ENCODE assay signal across 1 cellular context in the genomic region with DNA sequence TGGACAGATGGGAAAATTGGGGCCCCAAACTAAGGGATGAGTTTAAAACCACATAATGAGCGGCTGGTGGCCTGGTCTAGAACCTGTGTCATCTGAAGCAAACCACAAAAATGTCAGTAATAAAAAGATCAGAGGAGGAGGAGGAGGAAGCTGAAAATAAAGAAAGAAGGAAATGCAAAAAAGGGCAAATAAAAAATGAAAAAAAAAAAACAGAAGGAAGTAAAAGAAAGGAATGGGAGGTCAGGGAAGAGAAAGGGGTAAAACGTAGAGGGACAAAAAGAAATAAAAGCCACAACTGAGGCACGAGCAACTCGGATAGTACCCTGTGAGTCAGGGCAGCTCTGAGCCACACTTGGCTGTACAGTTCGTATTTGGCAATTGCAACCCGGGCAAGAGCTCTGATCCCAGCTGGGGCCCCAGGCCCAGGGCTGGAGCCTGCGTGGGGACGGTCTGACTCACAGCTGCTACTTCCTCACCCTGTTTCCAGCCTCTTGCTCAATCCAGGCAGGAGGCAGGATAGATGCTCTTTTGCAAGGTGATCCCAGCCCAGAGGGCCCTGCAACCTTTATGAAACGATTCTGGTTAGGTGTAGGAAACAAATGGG.
TF ChIP-seq lines count a peak whose summit lies in the region.

No MANE protein-coding gene starts in this region.

TF ChIP-seq in HepG2, 621 proteins besides CTCF, POLR2A, EP300 and RAD21 (continued from another document and continues in another):
- TF ChIP-seq, protein P1, sequence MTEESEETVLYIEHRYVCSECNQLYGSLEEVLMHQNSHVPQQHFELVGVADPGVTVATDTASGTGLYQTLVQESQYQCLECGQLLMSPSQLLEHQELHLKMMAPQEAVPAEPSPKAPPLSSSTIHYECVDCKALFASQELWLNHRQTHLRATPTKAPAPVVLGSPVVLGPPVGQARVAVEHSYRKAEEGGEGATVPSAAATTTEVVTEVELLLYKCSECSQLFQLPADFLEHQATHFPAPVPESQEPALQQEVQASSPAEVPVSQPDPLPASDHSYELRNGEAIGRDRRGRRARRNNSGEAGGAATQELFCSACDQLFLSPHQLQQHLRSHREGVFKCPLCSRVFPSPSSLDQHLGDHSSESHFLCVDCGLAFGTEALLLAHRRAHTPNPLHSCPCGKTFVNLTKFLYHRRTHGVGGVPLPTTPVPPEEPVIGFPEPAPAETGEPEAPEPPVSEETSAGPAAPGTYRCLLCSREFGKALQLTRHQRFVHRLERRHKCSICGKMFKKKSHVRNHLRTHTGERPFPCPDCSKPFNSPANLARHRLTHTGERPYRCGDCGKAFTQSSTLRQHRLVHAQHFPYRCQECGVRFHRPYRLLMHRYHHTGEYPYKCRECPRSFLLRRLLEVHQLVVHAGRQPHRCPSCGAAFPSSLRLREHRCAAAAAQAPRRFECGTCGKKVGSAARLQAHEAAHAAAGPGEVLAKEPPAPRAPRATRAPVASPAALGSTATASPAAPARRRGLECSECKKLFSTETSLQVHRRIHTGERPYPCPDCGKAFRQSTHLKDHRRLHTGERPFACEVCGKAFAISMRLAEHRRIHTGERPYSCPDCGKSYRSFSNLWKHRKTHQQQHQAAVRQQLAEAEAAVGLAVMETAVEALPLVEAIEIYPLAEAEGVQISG (CRISPR knock-in tag; IDR thresholded peaks at IDR 0.05) = 0 out of 2 replicates have a peak, but pooled peaks have one; percentile 44
- 0 out of 2 replicates have a peak, but pooled peaks have one; percentile 39 for TF ChIP-seq SPEN (CRISPR knock-in tag; IDR thresholded peaks at IDR 0.05; ENCODE audit: low read depth)
- TF ChIP-seq HOXA9 (CRISPR knock-in tag; IDR thresholded peaks at IDR 0.05; ENCODE audit: borderline replicate concordance) = no peak
- 0 out of 2 replicates have a peak, but pooled peaks have one; percentile 30 for TF ChIP-seq ZKSCAN8 (CRISPR knock-in tag; IDR thresholded peaks at IDR 0.05; ENCODE audit: borderline replicate concordance)
- TF ChIP-seq, protein P2, sequence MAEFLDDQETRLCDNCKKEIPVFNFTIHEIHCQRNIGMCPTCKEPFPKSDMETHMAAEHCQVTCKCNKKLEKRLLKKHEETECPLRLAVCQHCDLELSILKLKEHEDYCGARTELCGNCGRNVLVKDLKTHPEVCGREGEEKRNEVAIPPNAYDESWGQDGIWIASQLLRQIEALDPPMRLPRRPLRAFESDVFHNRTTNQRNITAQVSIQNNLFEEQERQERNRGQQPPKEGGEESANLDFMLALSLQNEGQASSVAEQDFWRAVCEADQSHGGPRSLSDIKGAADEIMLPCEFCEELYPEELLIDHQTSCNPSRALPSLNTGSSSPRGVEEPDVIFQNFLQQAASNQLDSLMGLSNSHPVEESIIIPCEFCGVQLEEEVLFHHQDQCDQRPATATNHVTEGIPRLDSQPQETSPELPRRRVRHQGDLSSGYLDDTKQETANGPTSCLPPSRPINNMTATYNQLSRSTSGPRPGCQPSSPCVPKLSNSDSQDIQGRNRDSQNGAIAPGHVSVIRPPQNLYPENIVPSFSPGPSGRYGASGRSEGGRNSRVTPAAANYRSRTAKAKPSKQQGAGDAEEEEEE (CRISPR knock-in tag; IDR thresholded peaks at IDR 0.05; ENCODE audit: borderline replicate concordance) = no peak
- TF ChIP-seq, protein P3, sequence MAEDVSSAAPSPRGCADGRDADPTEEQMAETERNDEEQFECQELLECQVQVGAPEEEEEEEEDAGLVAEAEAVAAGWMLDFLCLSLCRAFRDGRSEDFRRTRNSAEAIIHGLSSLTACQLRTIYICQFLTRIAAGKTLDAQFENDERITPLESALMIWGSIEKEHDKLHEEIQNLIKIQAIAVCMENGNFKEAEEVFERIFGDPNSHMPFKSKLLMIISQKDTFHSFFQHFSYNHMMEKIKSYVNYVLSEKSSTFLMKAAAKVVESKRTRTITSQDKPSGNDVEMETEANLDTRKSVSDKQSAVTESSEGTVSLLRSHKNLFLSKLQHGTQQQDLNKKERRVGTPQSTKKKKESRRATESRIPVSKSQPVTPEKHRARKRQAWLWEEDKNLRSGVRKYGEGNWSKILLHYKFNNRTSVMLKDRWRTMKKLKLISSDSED (CRISPR knock-in tag; IDR thresholded peaks at IDR 0.05) = no peak
- no peak for TF ChIP-seq RBAK (CRISPR knock-in tag; IDR thresholded peaks at IDR 0.05)
- TF ChIP-seq ZC3H13 (CRISPR knock-in tag; IDR thresholded peaks at IDR 0.05) = no peak
- TF ChIP-seq, protein P4, sequence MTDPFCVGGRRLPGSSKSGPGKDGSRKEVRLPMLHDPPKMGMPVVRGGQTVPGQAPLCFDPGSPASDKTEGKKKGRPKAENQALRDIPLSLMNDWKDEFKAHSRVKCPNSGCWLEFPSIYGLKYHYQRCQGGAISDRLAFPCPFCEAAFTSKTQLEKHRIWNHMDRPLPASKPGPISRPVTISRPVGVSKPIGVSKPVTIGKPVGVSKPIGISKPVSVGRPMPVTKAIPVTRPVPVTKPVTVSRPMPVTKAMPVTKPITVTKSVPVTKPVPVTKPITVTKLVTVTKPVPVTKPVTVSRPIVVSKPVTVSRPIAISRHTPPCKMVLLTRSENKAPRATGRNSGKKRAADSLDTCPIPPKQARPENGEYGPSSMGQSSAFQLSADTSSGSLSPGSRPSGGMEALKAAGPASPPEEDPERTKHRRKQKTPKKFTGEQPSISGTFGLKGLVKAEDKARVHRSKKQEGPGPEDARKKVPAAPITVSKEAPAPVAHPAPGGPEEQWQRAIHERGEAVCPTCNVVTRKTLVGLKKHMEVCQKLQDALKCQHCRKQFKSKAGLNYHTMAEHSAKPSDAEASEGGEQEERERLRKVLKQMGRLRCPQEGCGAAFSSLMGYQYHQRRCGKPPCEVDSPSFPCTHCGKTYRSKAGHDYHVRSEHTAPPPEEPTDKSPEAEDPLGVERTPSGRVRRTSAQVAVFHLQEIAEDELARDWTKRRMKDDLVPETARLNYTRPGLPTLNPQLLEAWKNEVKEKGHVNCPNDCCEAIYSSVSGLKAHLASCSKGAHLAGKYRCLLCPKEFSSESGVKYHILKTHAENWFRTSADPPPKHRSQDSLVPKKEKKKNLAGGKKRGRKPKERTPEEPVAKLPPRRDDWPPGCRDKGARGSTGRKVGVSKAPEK (CRISPR knock-in tag; IDR thresholded peaks at IDR 0.05; ENCODE audit: borderline replicate concordance) = no peak
- TF ChIP-seq, protein P5, sequence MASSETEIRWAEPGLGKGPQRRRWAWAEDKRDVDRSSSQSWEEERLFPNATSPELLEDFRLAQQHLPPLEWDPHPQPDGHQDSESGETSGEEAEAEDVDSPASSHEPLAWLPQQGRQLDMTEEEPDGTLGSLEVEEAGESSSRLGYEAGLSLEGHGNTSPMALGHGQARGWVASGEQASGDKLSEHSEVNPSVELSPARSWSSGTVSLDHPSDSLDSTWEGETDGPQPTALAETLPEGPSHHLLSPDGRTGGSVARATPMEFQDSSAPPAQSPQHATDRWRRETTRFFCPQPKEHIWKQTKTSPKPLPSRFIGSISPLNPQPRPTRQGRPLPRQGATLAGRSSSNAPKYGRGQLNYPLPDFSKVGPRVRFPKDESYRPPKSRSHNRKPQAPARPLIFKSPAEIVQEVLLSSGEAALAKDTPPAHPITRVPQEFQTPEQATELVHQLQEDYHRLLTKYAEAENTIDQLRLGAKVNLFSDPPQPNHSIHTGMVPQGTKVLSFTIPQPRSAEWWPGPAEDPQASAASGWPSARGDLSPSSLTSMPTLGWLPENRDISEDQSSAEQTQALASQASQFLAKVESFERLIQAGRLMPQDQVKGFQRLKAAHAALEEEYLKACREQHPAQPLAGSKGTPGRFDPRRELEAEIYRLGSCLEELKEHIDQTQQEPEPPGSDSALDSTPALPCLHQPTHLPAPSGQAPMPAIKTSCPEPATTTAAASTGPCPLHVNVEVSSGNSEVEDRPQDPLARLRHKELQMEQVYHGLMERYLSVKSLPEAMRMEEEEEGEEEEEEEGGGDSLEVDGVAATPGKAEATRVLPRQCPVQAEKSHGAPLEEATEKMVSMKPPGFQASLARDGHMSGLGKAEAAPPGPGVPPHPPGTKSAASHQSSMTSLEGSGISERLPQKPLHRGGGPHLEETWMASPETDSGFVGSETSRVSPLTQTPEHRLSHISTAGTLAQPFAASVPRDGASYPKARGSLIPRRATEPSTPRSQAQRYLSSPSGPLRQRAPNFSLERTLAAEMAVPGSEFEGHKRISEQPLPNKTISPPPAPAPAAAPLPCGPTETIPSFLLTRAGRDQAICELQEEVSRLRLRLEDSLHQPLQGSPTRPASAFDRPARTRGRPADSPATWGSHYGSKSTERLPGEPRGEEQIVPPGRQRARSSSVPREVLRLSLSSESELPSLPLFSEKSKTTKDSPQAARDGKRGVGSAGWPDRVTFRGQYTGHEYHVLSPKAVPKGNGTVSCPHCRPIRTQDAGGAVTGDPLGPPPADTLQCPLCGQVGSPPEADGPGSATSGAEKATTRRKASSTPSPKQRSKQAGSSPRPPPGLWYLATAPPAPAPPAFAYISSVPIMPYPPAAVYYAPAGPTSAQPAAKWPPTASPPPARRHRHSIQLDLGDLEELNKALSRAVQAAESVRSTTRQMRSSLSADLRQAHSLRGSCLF (CRISPR knock-in tag; IDR thresholded peaks at IDR 0.05; ENCODE audit: borderline replicate concordance) = no peak
- peak; percentile 46; the same call in 1 of the 2 replicates for TF ChIP-seq ZNF12 (CRISPR knock-in tag; IDR thresholded peaks at IDR 0.05)
- peak; percentile 36; the same call in 1 of the 2 replicates for TF ChIP-seq FIP1L1 (IDR thresholded peaks at IDR 0.05; ENCODE audit: borderline replicate concordance, insufficient read depth, low read depth, low read length)
- TF ChIP-seq HDAC2 (CRISPR knock-in tag; IDR thresholded peaks at IDR 0.05) = peak; percentile 87
- TF ChIP-seq CBX1 (IDR thresholded peaks at IDR 0.05; ENCODE audit: low read depth) = no peak
- peak; percentile 29; the same call in 1 of the 2 replicates for TF ChIP-seq GATAD1 (CRISPR knock-in tag; IDR thresholded peaks at IDR 0.05)
- no peak for TF ChIP-seq SMYD3 (CRISPR knock-in tag; IDR thresholded peaks at IDR 0.05)
- TF ChIP-seq, protein P6, sequence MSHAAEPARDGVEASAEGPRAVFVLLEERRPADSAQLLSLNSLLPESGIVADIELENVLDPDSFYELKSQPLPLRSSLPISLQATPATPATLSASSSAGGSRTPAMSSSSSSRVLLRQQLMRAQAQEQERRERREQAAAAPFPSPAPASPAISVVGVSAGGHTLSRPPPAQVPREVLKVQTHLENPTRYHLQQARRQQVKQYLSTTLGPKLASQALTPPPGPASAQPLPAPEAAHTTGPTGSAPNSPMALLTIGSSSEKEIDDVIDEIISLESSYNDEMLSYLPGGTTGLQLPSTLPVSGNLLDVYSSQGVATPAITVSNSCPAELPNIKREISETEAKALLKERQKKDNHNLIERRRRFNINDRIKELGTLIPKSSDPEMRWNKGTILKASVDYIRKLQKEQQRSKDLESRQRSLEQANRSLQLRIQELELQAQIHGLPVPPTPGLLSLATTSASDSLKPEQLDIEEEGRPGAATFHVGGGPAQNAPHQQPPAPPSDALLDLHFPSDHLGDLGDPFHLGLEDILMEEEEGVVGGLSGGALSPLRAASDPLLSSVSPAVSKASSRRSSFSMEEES (CRISPR knock-in tag; IDR thresholded peaks at IDR 0.05) = no peak
- no peak for TF ChIP-seq ZNF232 (CRISPR knock-in tag; IDR thresholded peaks at IDR 0.05; ENCODE audit: borderline replicate concordance)
- TF ChIP-seq, protein P7, sequence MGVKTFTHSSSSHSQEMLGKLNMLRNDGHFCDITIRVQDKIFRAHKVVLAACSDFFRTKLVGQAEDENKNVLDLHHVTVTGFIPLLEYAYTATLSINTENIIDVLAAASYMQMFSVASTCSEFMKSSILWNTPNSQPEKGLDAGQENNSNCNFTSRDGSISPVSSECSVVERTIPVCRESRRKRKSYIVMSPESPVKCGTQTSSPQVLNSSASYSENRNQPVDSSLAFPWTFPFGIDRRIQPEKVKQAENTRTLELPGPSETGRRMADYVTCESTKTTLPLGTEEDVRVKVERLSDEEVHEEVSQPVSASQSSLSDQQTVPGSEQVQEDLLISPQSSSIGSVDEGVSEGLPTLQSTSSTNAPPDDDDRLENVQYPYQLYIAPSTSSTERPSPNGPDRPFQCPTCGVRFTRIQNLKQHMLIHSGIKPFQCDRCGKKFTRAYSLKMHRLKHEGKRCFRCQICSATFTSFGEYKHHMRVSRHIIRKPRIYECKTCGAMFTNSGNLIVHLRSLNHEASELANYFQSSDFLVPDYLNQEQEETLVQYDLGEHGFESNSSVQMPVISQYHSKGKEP (CRISPR knock-in tag; IDR thresholded peaks at IDR 0.05) = no peak
- TF ChIP-seq, protein P8, sequence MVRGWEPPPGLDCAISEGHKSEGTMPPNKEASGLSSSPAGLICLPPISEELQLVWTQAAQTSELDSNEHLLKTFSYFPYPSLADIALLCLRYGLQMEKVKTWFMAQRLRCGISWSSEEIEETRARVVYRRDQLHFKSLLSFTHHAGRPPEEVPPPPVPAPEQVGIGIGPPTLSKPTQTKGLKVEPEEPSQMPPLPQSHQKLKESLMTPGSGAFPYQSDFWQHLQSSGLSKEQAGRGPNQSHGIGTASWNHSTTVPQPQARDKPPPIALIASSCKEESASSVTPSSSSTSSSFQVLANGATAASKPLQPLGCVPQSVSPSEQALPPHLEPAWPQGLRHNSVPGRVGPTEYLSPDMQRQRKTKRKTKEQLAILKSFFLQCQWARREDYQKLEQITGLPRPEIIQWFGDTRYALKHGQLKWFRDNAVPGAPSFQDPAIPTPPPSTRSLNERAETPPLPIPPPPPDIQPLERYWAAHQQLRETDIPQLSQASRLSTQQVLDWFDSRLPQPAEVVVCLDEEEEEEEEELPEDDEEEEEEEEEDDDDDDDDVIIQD (CRISPR knock-in tag; IDR thresholded peaks at IDR 0.05; ENCODE audit: low read depth) = peak; percentile 65
- TF ChIP-seq ZNF264 (CRISPR knock-in tag; IDR thresholded peaks at IDR 0.05) = no peak
- TF ChIP-seq, protein P9, sequence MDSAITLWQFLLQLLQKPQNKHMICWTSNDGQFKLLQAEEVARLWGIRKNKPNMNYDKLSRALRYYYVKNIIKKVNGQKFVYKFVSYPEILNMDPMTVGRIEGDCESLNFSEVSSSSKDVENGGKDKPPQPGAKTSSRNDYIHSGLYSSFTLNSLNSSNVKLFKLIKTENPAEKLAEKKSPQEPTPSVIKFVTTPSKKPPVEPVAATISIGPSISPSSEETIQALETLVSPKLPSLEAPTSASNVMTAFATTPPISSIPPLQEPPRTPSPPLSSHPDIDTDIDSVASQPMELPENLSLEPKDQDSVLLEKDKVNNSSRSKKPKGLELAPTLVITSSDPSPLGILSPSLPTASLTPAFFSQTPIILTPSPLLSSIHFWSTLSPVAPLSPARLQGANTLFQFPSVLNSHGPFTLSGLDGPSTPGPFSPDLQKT (CRISPR knock-in tag; IDR thresholded peaks at IDR 0.05; ENCODE audit: borderline replicate concordance) = no peak
- peak; percentile 84; the same call in 1 of the 2 replicates for TF ChIP-seq ZNF644 (CRISPR knock-in tag; IDR thresholded peaks at IDR 0.05; ENCODE audit: low read depth)
- 0 out of 2 replicates have a peak, but pooled peaks have one; percentile 31 for TF ChIP-seq HNRNPL (IDR thresholded peaks at IDR 0.05; ENCODE audit: low read depth, low read length)
- no peak for TF ChIP-seq AGO1 (IDR thresholded peaks at IDR 0.05; ENCODE audit: low read depth, low read length, poor library complexity, severe bottlenecking)
- TF ChIP-seq EZH2 (conservative IDR thresholded peaks at IDR 0.05; ENCODE audit: low read depth, low read length) = no peak
- TF ChIP-seq, protein P10, sequence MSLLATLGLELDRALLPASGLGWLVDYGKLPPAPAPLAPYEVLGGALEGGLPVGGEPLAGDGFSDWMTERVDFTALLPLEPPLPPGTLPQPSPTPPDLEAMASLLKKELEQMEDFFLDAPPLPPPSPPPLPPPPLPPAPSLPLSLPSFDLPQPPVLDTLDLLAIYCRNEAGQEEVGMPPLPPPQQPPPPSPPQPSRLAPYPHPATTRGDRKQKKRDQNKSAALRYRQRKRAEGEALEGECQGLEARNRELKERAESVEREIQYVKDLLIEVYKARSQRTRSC (CRISPR knock-in tag; IDR thresholded peaks at IDR 0.05; ENCODE audit: low read depth) = no peak
